In the genomic region with DNA sequence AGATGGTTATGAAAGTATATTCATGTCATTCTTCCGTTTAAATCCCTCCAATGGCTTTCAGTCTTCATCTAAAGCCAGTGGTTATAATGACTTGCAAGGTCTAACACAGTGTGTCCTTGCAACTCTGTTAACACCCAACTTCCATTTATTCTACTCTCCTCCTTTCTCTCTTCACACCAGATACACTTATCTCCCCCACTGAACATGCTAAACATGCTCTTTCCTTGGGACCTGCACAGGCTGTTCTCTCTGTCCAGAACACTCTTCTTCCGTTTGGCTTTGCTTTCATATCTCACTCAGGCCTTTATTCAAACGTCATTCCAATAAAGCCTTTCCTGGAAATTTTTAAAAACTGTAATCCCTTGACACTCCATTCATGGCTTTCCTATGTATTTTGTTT, we compare ENCODE assay signal across 27 cellular contexts.
"Had no signal": no experiment of that assay in that cellular context is flagged by ENCODE, and none has a peak within 500 bp of the region (broad histone marks: within the 10 kb centered on the region; RNA-seq: fewer than 3 reads in every experiment).

No MANE protein-coding gene starts in this region.

- H3K9me3 ChIP-seq: ovary, psoas muscle, right lobe of liver, sigmoid colon, stomach, thoracic aorta, thyroid gland, tibial nerve, upper lobe of left lung, vagina had no signal

- DNase-seq: natural killer cell; occipital lobe; ovary; posterior cingulate gyrus; psoas muscle; right lobe of liver; sigmoid colon; small intestine; stimulated activated CD4-positive, alpha-beta T cell treated with anti-CD3 and anti-CD28 coated beads, Interleukin-15, amount 100 ng/mL, for 24 hours; stimulated activated CD4-positive, alpha-beta T cell treated with anti-CD3 and anti-CD28 coated beads, Interleukin-2, amount 100 ng/mL, for 24 hours; stimulated activated CD4-positive, alpha-beta T cell treated with anti-CD3 and anti-CD28 coated beads, Interleukin-2, amount 100 ng/mL, for 48 hours; stimulated activated CD4-positive, alpha-beta T cell treated with anti-CD3 and anti-CD28 coated beads, Interleukin-4, amount 100 ng/mL, for 24 hours; stimulated activated naive B cell treated with anti-CD40 and anti-IgM and Interleukin-4, amounts not matched to agents 10 μg/mL and 1 μg/mL and 100 μg/mL, for 72 hours; stimulated activated naive CD4-positive, alpha-beta T cell treated with Interleukin-2 at 50 U/mL for 16 hours; stomach; thyroid gland; trophoblast cell; upper lobe of left lung had no signal

- H3K27ac Mint-ChIP-seq: natural killer cell; nephron; neural progenitor cell; progenitor cell of endocrine pancreas; stimulated activated effector memory CD8-positive, alpha-beta T cell treated with anti-CD3 and anti-CD28 coated beads, Interleukin-12 subunit alpha, Interleukin-12 subunit beta, amount 100 ng/mL, for 72 hours; stimulated activated naive B cell treated with anti-CD40 and anti-IgM and Interleukin-4, amounts not matched to agents 10 μg/mL and 1 μg/mL and 100 μg/mL, for 72 hours; stimulated activated naive CD8-positive, alpha-beta T cell treated with anti-CD3 and anti-CD28 coated beads, Interleukin-15, Interleukin-2, amounts not matched to agents 100 ng/mL and 50 ng/mL, for 24 hours had no signal

- H3K36me3 ChIP-seq: neural progenitor cell, ovary, right lobe of liver, sigmoid colon, stomach, thoracic aorta, thyroid gland, tibial nerve, upper lobe of left lung, vagina had no signal

- H3K27ac ChIP-seq: neural progenitor cell, ovary, parathyroid adenoma, psoas muscle, right lobe of liver, sigmoid colon, stomach, thoracic aorta, thyroid gland, tibial nerve, upper lobe of left lung, vagina had no signal

- ATAC-seq: natural killer cell; psoas muscle; right lobe of liver; stimulated activated effector memory CD8-positive, alpha-beta T cell treated with anti-CD3 and anti-CD28 coated beads, Interleukin-12 subunit alpha, Interleukin-12 subunit beta, amount 100 ng/mL, for 72 hours; stimulated activated naive B cell treated with anti-CD40 and anti-IgM and Interleukin-4, amounts not matched to agents 10 μg/mL and 1 μg/mL and 100 μg/mL, for 72 hours had no signal

- H3K27me3 Mint-ChIP-seq: progenitor cell of endocrine pancreas; stimulated activated naive B cell treated with anti-CD40 and anti-IgM and Interleukin-4, amounts not matched to agents 10 μg/mL and 1 μg/mL and 100 μg/mL, for 72 hours; stimulated activated naive CD8-positive, alpha-beta T cell treated with anti-CD3 and anti-CD28 coated beads, Interleukin-15, Interleukin-2, amounts not matched to agents 100 ng/mL and 50 ng/mL, for 24 hours had no signal

- H3K4me3 ChIP-seq: neural progenitor cell, ovary, psoas muscle, right lobe of liver, sigmoid colon, stomach, thoracic aorta, thyroid gland, tibial nerve, upper lobe of left lung, vagina had no signal

- H3K4me1 Mint-ChIP-seq: natural killer cell; nephron; neural progenitor cell; stimulated activated effector memory CD8-positive, alpha-beta T cell treated with anti-CD3 and anti-CD28 coated beads, Interleukin-12 subunit alpha, Interleukin-12 subunit beta, amount 100 ng/mL, for 72 hours; stimulated activated naive B cell treated with anti-CD40 and anti-IgM and Interleukin-4, amounts not matched to agents 10 μg/mL and 1 μg/mL and 100 μg/mL, for 72 hours had no signal

- H3K4me3 Mint-ChIP-seq: natural killer cell; nephron; neural progenitor cell; stimulated activated effector memory CD8-positive, alpha-beta T cell treated with anti-CD3 and anti-CD28 coated beads, Interleukin-12 subunit alpha, Interleukin-12 subunit beta, amount 100 ng/mL, for 72 hours; stimulated activated naive B cell treated with anti-CD40 and anti-IgM and Interleukin-4, amounts not matched to agents 10 μg/mL and 1 μg/mL and 100 μg/mL, for 72 hours; stimulated activated naive CD8-positive, alpha-beta T cell treated with anti-CD3 and anti-CD28 coated beads, Interleukin-15, Interleukin-2, amounts not matched to agents 100 ng/mL and 50 ng/mL, for 24 hours had no signal

- H3K4me1 ChIP-seq: neural progenitor cell, psoas muscle, right lobe of liver, sigmoid colon, stomach, thyroid gland, tibial nerve, upper lobe of left lung, vagina had no signal

- H3K36me3 Mint-ChIP-seq: natural killer cell; stimulated activated effector memory CD8-positive, alpha-beta T cell treated with anti-CD3 and anti-CD28 coated beads, Interleukin-12 subunit alpha, Interleukin-12 subunit beta, amount 100 ng/mL, for 72 hours; stimulated activated naive B cell treated with anti-CD40 and anti-IgM and Interleukin-4, amounts not matched to agents 10 μg/mL and 1 μg/mL and 100 μg/mL, for 72 hours had no signal

- H3K9me3 Mint-ChIP-seq: nephron; neural progenitor cell; stimulated activated naive B cell treated with anti-CD40 and anti-IgM and Interleukin-4, amounts not matched to agents 10 μg/mL and 1 μg/mL and 100 μg/mL, for 72 hours; stimulated activated naive CD8-positive, alpha-beta T cell treated with anti-CD3 and anti-CD28 coated beads, Interleukin-15, Interleukin-2, amounts not matched to agents 100 ng/mL and 50 ng/mL, for 24 hours had no signal

- H3K27me3 ChIP-seq: neural progenitor cell, ovary, right lobe of liver, sigmoid colon, stomach, thyroid gland, tibial nerve, upper lobe of left lung, vagina had no signal
